2 cellular contexts compared by ENCODE assay signal in genomic region chr11:66282468-66283455, GRCh38.
TF ChIP-seq lines count a peak whose summit lies in the region.

No MANE protein-coding gene starts in this region.

TF ChIP-seq in Ishikawa, 13 proteins besides CTCF, POLR2A, EP300 and RAD21:
- TF ChIP-seq USF1 (IDR thresholded peaks at IDR 0.05) (no peak), EGR1 (IDR thresholded peaks at IDR 0.05) (peak; percentile 66; the same call in 1 of the 2 replicates), MAX (IDR thresholded peaks at IDR 0.05) (no peak), YY1 (IDR thresholded peaks at IDR 0.05; ENCODE audit: low read depth) (0 out of 2 replicates have a peak, but pooled peaks have one; percentile 43), FOXM1 (IDR thresholded peaks at IDR 0.05; ENCODE audit: borderline replicate concordance, low read depth) (peak; percentile 87)

TF ChIP-seq in endothelial cell of umbilical vein, 7 proteins besides CTCF, POLR2A, EP300 and RAD21:
- TF ChIP-seq MAX (IDR thresholded peaks at IDR 0.05; ENCODE audit: insufficient read depth, insufficient read length) (peak; percentile 88), POLR2AphosphoS5 (IDR thresholded peaks at IDR 0.05; ENCODE audit: insufficient read depth, low read depth, low read length) (peak; percentile 84), JUN (IDR thresholded peaks at IDR 0.05; ENCODE audit: borderline replicate concordance, insufficient read depth, insufficient read length, low read depth) (no peak)
